Comparison of ENCODE assay signal across 1 cellular context in genomic region chr2:128379021-128380005, GRCh38.
TF ChIP-seq lines count a peak whose summit lies in the region.

No MANE protein-coding gene starts in this region.

TF ChIP-seq in HepG2, 621 proteins besides CTCF, POLR2A, EP300 and RAD21 (continued from another document and continues in another):
- TF ChIP-seq, protein P1, sequence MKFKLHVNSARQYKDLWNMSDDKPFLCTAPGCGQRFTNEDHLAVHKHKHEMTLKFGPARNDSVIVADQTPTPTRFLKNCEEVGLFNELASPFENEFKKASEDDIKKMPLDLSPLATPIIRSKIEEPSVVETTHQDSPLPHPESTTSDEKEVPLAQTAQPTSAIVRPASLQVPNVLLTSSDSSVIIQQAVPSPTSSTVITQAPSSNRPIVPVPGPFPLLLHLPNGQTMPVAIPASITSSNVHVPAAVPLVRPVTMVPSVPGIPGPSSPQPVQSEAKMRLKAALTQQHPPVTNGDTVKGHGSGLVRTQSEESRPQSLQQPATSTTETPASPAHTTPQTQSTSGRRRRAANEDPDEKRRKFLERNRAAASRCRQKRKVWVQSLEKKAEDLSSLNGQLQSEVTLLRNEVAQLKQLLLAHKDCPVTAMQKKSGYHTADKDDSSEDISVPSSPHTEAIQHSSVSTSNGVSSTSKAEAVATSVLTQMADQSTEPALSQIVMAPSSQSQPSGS (CRISPR knock-in tag; IDR thresholded peaks at IDR 0.05) = peak; percentile 40; the same call in 1 of the 2 replicates
- TF ChIP-seq ZSCAN25 (CRISPR knock-in tag; IDR thresholded peaks at IDR 0.05) = peak; percentile 98
- TF ChIP-seq, protein P2, sequence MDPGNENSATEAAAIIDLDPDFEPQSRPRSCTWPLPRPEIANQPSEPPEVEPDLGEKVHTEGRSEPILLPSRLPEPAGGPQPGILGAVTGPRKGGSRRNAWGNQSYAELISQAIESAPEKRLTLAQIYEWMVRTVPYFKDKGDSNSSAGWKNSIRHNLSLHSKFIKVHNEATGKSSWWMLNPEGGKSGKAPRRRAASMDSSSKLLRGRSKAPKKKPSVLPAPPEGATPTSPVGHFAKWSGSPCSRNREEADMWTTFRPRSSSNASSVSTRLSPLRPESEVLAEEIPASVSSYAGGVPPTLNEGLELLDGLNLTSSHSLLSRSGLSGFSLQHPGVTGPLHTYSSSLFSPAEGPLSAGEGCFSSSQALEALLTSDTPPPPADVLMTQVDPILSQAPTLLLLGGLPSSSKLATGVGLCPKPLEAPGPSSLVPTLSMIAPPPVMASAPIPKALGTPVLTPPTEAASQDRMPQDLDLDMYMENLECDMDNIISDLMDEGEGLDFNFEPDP (CRISPR knock-in tag; conservative IDR thresholded peaks at IDR 0.05) = no peak
- no peak for TF ChIP-seq ZNF891 (CRISPR knock-in tag; IDR thresholded peaks at IDR 0.05)
- TF ChIP-seq, protein P3, sequence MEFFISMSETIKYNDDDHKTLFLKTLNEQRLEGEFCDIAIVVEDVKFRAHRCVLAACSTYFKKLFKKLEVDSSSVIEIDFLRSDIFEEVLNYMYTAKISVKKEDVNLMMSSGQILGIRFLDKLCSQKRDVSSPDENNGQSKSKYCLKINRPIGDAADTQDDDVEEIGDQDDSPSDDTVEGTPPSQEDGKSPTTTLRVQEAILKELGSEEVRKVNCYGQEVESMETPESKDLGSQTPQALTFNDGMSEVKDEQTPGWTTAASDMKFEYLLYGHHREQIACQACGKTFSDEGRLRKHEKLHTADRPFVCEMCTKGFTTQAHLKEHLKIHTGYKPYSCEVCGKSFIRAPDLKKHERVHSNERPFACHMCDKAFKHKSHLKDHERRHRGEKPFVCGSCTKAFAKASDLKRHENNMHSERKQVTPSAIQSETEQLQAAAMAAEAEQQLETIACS (CRISPR knock-in tag; IDR thresholded peaks at IDR 0.05) = no peak
- peak; percentile 41; the same call in 1 of the 2 replicates for TF ChIP-seq KDM6A (CRISPR knock-in tag; IDR thresholded peaks at IDR 0.05; ENCODE audit: low read depth)
- no peak for TF ChIP-seq POLR2AphosphoS5 (IDR thresholded peaks at IDR 0.05; ENCODE audit: low read depth, low read length)
- TF ChIP-seq MZF1 (CRISPR knock-in tag; IDR thresholded peaks at IDR 0.05; ENCODE audit: borderline replicate concordance) = no peak
- TF ChIP-seq ZNF740 (CRISPR knock-in tag; IDR thresholded peaks at IDR 0.05) = 0 out of 2 replicates have a peak, but pooled peaks have one; percentile 48
- TF ChIP-seq AKNA (CRISPR knock-in tag; IDR thresholded peaks at IDR 0.05; ENCODE audit: borderline replicate concordance) = no peak
- TF ChIP-seq SMC3 (IDR thresholded peaks at IDR 0.05; ENCODE audit: low read length) = no peak
- no peak for TF ChIP-seq ZNF879 (CRISPR knock-in tag; IDR thresholded peaks at IDR 0.05)
- TF ChIP-seq, protein P4, sequence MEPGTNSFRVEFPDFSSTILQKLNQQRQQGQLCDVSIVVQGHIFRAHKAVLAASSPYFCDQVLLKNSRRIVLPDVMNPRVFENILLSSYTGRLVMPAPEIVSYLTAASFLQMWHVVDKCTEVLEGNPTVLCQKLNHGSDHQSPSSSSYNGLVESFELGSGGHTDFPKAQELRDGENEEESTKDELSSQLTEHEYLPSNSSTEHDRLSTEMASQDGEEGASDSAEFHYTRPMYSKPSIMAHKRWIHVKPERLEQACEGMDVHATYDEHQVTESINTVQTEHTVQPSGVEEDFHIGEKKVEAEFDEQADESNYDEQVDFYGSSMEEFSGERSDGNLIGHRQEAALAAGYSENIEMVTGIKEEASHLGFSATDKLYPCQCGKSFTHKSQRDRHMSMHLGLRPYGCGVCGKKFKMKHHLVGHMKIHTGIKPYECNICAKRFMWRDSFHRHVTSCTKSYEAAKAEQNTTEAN (CRISPR knock-in tag; conservative IDR thresholded peaks at IDR 0.05) = no peak
- no peak for TF ChIP-seq MYPOP (CRISPR knock-in tag; IDR thresholded peaks at IDR 0.05)
- no peak for TF ChIP-seq YEATS4 (CRISPR knock-in tag; IDR thresholded peaks at IDR 0.05; ENCODE audit: borderline replicate concordance)
- peak; percentile 50; the same call in 1 of the 2 replicates for TF ChIP-seq ELF3 (CRISPR knock-in tag; IDR thresholded peaks at IDR 0.05)
- peak; percentile 42; the same call in 1 of the 2 replicates for TF ChIP-seq ZNF7 (CRISPR knock-in tag; IDR thresholded peaks at IDR 0.05)
- 0 out of 2 replicates have a peak, but pooled peaks have one; percentile 39 for TF ChIP-seq DMAP1 (CRISPR knock-in tag; IDR thresholded peaks at IDR 0.05)
- 0 out of 2 replicates have a peak, but pooled peaks have one; percentile 5 for TF ChIP-seq FOXA1 (IDR thresholded peaks at IDR 0.05)
- peak; percentile 91 for TF ChIP-seq FOXA1 (CRISPR knock-in tag; IDR thresholded peaks at IDR 0.05)
- TF ChIP-seq KLF16 (CRISPR knock-in tag; IDR thresholded peaks at IDR 0.05) = 0 out of 4 replicates have a peak, but pooled peaks of 1 of the 2 experiments have one; percentile 24
- TF ChIP-seq, protein P5, sequence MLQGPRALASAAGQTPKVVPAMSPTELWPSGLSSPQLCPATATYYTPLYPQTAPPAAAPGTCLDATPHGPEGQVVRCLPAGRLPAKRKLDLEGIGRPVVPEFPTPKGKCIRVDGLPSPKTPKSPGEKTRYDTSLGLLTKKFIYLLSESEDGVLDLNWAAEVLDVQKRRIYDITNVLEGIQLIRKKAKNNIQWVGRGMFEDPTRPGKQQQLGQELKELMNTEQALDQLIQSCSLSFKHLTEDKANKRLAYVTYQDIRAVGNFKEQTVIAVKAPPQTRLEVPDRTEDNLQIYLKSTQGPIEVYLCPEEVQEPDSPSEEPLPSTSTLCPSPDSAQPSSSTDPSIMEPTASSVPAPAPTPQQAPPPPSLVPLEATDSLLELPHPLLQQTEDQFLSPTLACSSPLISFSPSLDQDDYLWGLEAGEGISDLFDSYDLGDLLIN (CRISPR knock-in tag; IDR thresholded peaks at IDR 0.05; ENCODE audit: borderline replicate concordance) = no peak
- TF ChIP-seq HNRNPLL (IDR thresholded peaks at IDR 0.05; ENCODE audit: low read depth, low read length, poor library complexity, severe bottlenecking) = peak; percentile 19
- TF ChIP-seq SNAPC2 (CRISPR knock-in tag; IDR thresholded peaks at IDR 0.05) = no peak
- no peak for TF ChIP-seq RFX1 (IDR thresholded peaks at IDR 0.05)
- TF ChIP-seq ZNF639 (CRISPR knock-in tag; conservative IDR thresholded peaks at IDR 0.05) = no peak
- no peak for TF ChIP-seq ZBTB21 (CRISPR knock-in tag; IDR thresholded peaks at IDR 0.05)
- TF ChIP-seq HINFP (CRISPR knock-in tag; IDR thresholded peaks at IDR 0.05; ENCODE audit: low read depth) = no peak
- TF ChIP-seq, protein P6, sequence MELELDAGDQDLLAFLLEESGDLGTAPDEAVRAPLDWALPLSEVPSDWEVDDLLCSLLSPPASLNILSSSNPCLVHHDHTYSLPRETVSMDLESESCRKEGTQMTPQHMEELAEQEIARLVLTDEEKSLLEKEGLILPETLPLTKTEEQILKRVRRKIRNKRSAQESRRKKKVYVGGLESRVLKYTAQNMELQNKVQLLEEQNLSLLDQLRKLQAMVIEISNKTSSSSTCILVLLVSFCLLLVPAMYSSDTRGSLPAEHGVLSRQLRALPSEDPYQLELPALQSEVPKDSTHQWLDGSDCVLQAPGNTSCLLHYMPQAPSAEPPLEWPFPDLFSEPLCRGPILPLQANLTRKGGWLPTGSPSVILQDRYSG (CRISPR knock-in tag; IDR thresholded peaks at IDR 0.05) = no peak
- TF ChIP-seq, protein P7, sequence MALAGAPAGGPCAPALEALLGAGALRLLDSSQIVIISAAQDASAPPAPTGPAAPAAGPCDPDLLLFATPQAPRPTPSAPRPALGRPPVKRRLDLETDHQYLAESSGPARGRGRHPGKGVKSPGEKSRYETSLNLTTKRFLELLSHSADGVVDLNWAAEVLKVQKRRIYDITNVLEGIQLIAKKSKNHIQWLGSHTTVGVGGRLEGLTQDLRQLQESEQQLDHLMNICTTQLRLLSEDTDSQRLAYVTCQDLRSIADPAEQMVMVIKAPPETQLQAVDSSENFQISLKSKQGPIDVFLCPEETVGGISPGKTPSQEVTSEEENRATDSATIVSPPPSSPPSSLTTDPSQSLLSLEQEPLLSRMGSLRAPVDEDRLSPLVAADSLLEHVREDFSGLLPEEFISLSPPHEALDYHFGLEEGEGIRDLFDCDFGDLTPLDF (CRISPR knock-in tag; IDR thresholded peaks at IDR 0.05) = no peak
- TF ChIP-seq, protein P8, sequence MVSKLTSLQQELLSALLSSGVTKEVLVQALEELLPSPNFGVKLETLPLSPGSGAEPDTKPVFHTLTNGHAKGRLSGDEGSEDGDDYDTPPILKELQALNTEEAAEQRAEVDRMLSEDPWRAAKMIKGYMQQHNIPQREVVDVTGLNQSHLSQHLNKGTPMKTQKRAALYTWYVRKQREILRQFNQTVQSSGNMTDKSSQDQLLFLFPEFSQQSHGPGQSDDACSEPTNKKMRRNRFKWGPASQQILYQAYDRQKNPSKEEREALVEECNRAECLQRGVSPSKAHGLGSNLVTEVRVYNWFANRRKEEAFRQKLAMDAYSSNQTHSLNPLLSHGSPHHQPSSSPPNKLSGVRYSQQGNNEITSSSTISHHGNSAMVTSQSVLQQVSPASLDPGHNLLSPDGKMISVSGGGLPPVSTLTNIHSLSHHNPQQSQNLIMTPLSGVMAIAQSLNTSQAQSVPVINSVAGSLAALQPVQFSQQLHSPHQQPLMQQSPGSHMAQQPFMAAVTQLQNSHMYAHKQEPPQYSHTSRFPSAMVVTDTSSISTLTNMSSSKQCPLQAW (CRISPR knock-in tag; IDR thresholded peaks at IDR 0.05) = peak; percentile 82
- TF ChIP-seq NR2F6 (IDR thresholded peaks at IDR 0.05) = peak; percentile 67
- TF ChIP-seq NR2F6 (CRISPR knock-in tag; IDR thresholded peaks at IDR 0.05) = peak; percentile 67; the same call in 1 of the 2 replicates
- TF ChIP-seq, protein P9, sequence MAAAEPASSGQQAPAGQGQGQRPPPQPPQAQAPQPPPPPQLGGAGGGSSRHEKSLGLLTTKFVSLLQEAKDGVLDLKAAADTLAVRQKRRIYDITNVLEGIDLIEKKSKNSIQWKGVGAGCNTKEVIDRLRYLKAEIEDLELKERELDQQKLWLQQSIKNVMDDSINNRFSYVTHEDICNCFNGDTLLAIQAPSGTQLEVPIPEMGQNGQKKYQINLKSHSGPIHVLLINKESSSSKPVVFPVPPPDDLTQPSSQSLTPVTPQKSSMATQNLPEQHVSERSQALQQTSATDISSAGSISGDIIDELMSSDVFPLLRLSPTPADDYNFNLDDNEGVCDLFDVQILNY (CRISPR knock-in tag; conservative IDR thresholded peaks at IDR 0.05) = no peak
- no peak for TF ChIP-seq ZSCAN21 (CRISPR knock-in tag; IDR thresholded peaks at IDR 0.05; ENCODE audit: borderline replicate concordance)
- TF ChIP-seq ISL2 (CRISPR knock-in tag; IDR thresholded peaks at IDR 0.05) = peak; percentile 90
- TF ChIP-seq NFE2L1 (CRISPR knock-in tag; IDR thresholded peaks at IDR 0.05; ENCODE audit: borderline replicate concordance) = no peak
